11 cellular contexts compared by ENCODE assay signal in the genomic region with DNA sequence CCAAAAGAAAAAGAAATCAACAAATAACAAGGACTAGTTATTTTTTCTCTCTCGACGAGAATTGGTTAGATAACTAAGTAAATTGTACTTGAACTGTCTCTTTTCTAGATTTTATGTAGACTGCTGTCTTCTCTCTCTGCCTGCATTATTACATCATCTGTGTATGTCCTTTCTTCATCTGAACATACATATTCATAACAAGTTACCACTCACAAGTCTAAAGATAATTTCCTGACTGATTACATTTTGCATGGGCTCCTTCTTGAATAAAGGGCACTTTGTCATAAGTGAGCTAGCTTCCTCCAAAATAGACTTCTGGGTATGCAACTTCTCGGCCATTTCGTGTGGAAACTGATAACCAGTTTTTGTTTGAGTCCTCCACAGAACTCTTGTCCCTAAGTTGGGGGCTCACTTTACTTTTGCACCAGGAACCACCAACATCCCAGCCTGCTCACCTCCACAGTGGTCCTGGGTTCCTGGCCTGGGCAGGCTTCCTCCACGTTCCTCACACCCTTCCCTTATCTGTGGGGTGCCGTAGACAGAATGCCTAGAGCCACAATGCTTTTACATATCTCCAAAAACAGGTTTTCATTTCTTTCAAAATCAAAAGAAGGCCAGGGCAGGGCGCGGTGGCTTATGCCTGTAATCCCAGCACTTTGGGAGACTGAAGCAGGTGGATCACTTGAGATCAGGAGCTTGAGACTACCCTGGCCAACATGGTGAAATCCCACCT. TPM values are rescaled to one million over a fixed set of nuclear protein-coding genes. Genes with fewer than 3 reads are reported as not detected.
DNase-seq lines count a peak whose midpoint lies in the region; ATAC-seq, FAIRE-seq and TF ChIP-seq lines count a peak whose summit lies in the region.
"Had no signal": no experiment of that assay in that cellular context is flagged by ENCODE, and none has a peak within 500 bp of the region (broad histone marks: within the 10 kb centered on the region; RNA-seq: fewer than 3 reads in every experiment).

No MANE protein-coding gene starts in this region.

- in situ Hi-C loops in K562 (cut with MboI) (no loop called here), HAP-1 (cut with MboI; ENCODE audit: low sequenced_read_pairs) (no loop called here)

- intact Hi-C loops in right cardiac atrium (cut with DNase I), result no loop called here
- intact Hi-C loops in Right ventricle myocardium inferior (cut with DNase I), result no loop called here
- intact Hi-C loops in K562 (cut with micrococcal nuclease), result no loop called here
- intact Hi-C loops in vagina (cut with DNase I), result no loop called here

- BruUV-seq in K562 (replicated peaks; lab: Mats Ljungman, UMichigan), result no TSS peak

- FAIRE-seq in K562 (lab: Jason Lieb, UNC), result peak; percentile 19
- FAIRE-seq: GM12892, TTC549 had no signal

- H3K4me1 ChIP-seq in right cardiac atrium (ENCODE audit: control insufficient read depth, insufficient read depth, low read length) (no peaks in the 10 kb centered on the region), K562 (replicated peaks in 1 of 2; ENCODE audit: control insufficient read depth in 2 of 2, insufficient read depth in 2 of 2, low read length in 2 of 2) (peaks cover 7 to 26% of the 10 kb centered on the region in 2 experiments; a peak in 4 of 5 replicates), muscle layer of duodenum (ENCODE audit: control insufficient read depth in 1 of 2, insufficient read depth in 2 of 2, low read length in 2 of 2) (peaks cover 3 to 7% of the 10 kb centered on the region in 2 donors), vagina (peaks cover 33% of the 10 kb centered on the region), HAP-1 (no peaks in the 10 kb centered on the region)

- no peaks in the 10 kb centered on the region for H4K20me1 ChIP-seq in K562 (replicated peaks; ENCODE audit: control insufficient read depth, insufficient read depth, low read length)

- H3K9me3 ChIP-seq in right cardiac atrium (ENCODE audit: control insufficient read depth, low read length) (no peaks in the 10 kb centered on the region), K562 (replicated peaks; ENCODE audit: control insufficient read depth, insufficient read depth, low read depth, low read length) (no peaks in the 10 kb centered on the region), muscle layer of duodenum (ENCODE audit: control insufficient read depth in 1 of 2, low read length in 2 of 2) (no peaks in the 10 kb centered on the region), vagina (no peaks in the 10 kb centered on the region), HAP-1 (no peaks in the 10 kb centered on the region)

- no peak for TF ChIP-seq EP300 in K562 (IDR thresholded peaks at IDR 0.05; ENCODE audit: low read length)

- H3K79me2 ChIP-seq in K562 (ENCODE audit: control insufficient read depth, insufficient read depth, low read length), result no peaks in the 10 kb centered on the region

- peak overlapping the region; percentile 82 for H3K27ac ChIP-seq in right cardiac atrium (ENCODE audit: low read length)
- no peak overlapping the region for H3K27ac ChIP-seq in K562 (ENCODE audit: extremely low read depth, low read depth, low read length)
- peak overlapping the region; percentile 31 for H3K27ac ChIP-seq in muscle layer of duodenum (ENCODE audit: low read length)
- peak overlapping the region; percentile 88 for H3K27ac ChIP-seq in vagina

- H2AFZ ChIP-seq in K562 (ENCODE audit: low read depth, low read length), result peak overlapping the region; percentile 40

- DNase-seq in right cardiac atrium, result no peak
- no peak for DNase-seq in Right ventricle myocardium inferior (ENCODE audit: missing footprints)
- peak in 1 of 4 experiments; percentile 41 for DNase-seq in K562 (ENCODE audit: extremely low read depth in 1 of 4, low spot score in 3 of 4)
- DNase-seq in vagina (ENCODE audit: extremely low spot score in 2 of 2), result no peak
- DNase-seq in amygdala (lab: John Stamatoyannopoulos, UW), result no peak
- DNase-seq in HAP-1 (ENCODE audit: low spot score in 2 of 2), result no peak
- DNase-seq: COR-L47 had no signal

- no peak for TF ChIP-seq POLR2A in K562 (conservative IDR thresholded peaks at IDR 0.05)
- TF ChIP-seq POLR2A in vagina (IDR thresholded peaks at IDR 0.05), result no peak

- H3K9ac ChIP-seq in K562 (ENCODE audit: insufficient read depth in 1 of 2, low read depth in 2 of 2, low read length in 2 of 2), result no peak overlapping the region

- ATAC-seq in right cardiac atrium (no peak), Right ventricle myocardium inferior (no peak), K562 (peak; percentile 64), HG02571 (IDR thresholded peaks at IDR 0.05; ENCODE audit: unreplicated experiment) (no peak)

- H3K36me3 ChIP-seq in K562 (ENCODE audit: control insufficient read depth, insufficient read depth, low read length) (no peaks in the 10 kb centered on the region), muscle layer of duodenum (ENCODE audit: control insufficient read depth in 1 of 2, insufficient read depth in 2 of 2, low read length in 2 of 2) (no peaks in the 10 kb centered on the region), vagina (no peaks in the 10 kb centered on the region), HAP-1 (replicated peaks) (no peaks in the 10 kb centered on the region)

- H3K27me3 ChIP-seq in right cardiac atrium (ENCODE audit: control insufficient read depth, insufficient read depth) (no peaks in the 10 kb centered on the region), K562 (ENCODE audit: control insufficient read depth in 2 of 2, insufficient read depth in 2 of 2, low read length in 2 of 2) (no peaks in the 10 kb centered on the region), muscle layer of duodenum (ENCODE audit: low read depth, low read length) (no peaks in the 10 kb centered on the region), vagina (no peaks in the 10 kb centered on the region), HAP-1 (ENCODE audit: low read depth) (no peaks in the 10 kb centered on the region)

- POLR2A ChIA-PET in K562 (lab: Yijun Ruan, JAX), result interaction anchor here (0.6 kb wide), 1 partner anchor 385 kb away, joined by 3 read pairs; no protein-coding TSS in a partner anchor

- CTCF ChIA-PET in K562 (lab: Yijun Ruan, JAX; ENCODE audit: low intra/inter-chr PET ratio), result no interaction called here

- H3K9me1 ChIP-seq in K562 (ENCODE audit: control insufficient read depth, insufficient read depth, low read length), result no peaks in the 10 kb centered on the region

- no peak for TF ChIP-seq CTCF in K562 (IDR thresholded peaks at IDR 0.05 in 2 of 3, conservative IDR thresholded peaks at IDR 0.05 in 1 of 3; ENCODE audit: insufficient read depth in 2 of 3, low read depth in 1 of 3, low read length in 3 of 3)
- TF ChIP-seq CTCF in vagina (IDR thresholded peaks at IDR 0.05), result no peak

- no peak for TF ChIP-seq RAD21 in K562 (CRISPR knock-in tag; conservative IDR thresholded peaks at IDR 0.05 in 1 of 2, IDR thresholded peaks at IDR 0.05 in 1 of 2)

- H3K4me3 ChIP-seq in right cardiac atrium (ENCODE audit: low read length) (no peak overlapping the region), K562 (no peak overlapping the region), muscle layer of duodenum (ENCODE audit: low read depth in 1 of 2, low read length in 2 of 2) (no peak overlapping the region), vagina (no peak overlapping the region), HAP-1 (no peak overlapping the region)

- no peak overlapping the region; the same call in 1 of the 2 replicates for H3K4me2 ChIP-seq in K562 (ENCODE audit: insufficient read depth, low read length)

- WGBS in right cardiac atrium, result 69% methylated on average over 8 of the region's 8 CpGs
- 22% methylated on average over 8 of the region's 8 CpGs for whole genome bisulfite sequencing in K562 (ENCODE audit: insufficient coverage, low coverage, missing lambda C conversion rate)

RNA-seq across cellular contexts. Expression of gene DDX47, which starts 6.2 kb away (rescaled TPM):
- total RNA-seq in right cardiac atrium, result 10 to 100 TPM; 31.9 to 33.3 (median 32.6) TPM
- polyA plus RNA-seq in right cardiac atrium, result 23.0 TPM
- total RNA-seq in Right ventricle myocardium inferior, result 26.5 TPM
- 47.1 and 85.0 TPM in 2 replicates for total RNA-seq in K562 (2011; cell fraction: chromatin; rRNA removed; ENCODE audit: low replicate concordance)
- total RNA-seq in K562 (2011; cell fraction: nucleolus; rRNA removed), result 28.7 and 30.1 TPM in 2 replicates
- 46.6 and 68.3 TPM in 2 replicates for total RNA-seq in K562 (2011; cell fraction: nucleoplasm; rRNA removed)
- total RNA-seq in K562 (2014; rRNA removed), result 41.6 and 42.1 TPM in 2 replicates
- total RNA-seq in K562 (2014; rRNA removed; fragmentation: Illumina TruSeq; extraction: Trizol), result 66.5 and 71.3 TPM in 2 replicates
- total RNA-seq in K562 (2015; rRNA removed; fragmentation: Illumina TruSeq; extraction: Trizol), result 60.6 and 64.4 TPM in 2 replicates
- 48.0 and 49.6 TPM in 2 replicates for total RNA-seq in K562 (2021)
- polyA plus RNA-seq in K562 (2011; rRNA removed), result 40.8 and 47.0 TPM in 2 replicates
- 19.8 and 37.3 TPM in 2 replicates for polyA plus RNA-seq in K562 (2011; cell fraction: cytosol; rRNA removed)
- 40.7 and 58.0 TPM in 2 replicates for polyA plus RNA-seq in K562 (2011; cell fraction: nucleus; rRNA removed)
- polyA plus RNA-seq in K562 (2012), result 21.8 and 38.7 TPM in 2 replicates
- polyA plus RNA-seq in K562 (2014; fragmentation: Illumina TruSeq; extraction: Trizol), result 57.1 and 72.5 TPM in 2 replicates
- polyA plus RNA-seq in K562 (2014; fragmentation: Nextera tagmentation; extraction: Ambion mirVana), result 100 to 1,000 TPM; 157 to 186 TPM
- polyA plus RNA-seq in K562 (2014; rRNA removed), result 39.4 and 45.8 TPM in 2 replicates
- 43.3 and 43.9 TPM in 2 replicates for polyA minus RNA-seq in K562 (2011; rRNA and poly(A)+ RNA removed)
- polyA minus RNA-seq in K562 (2011; cell fraction: cytosol; rRNA and poly(A)+ RNA removed), result 20.9 and 22.6 TPM in 2 replicates
- polyA minus RNA-seq in K562 (2011; cell fraction: nucleus; rRNA and poly(A)+ RNA removed), result 25.6 and 44.3 TPM in 2 replicates
- 42.0 TPM for total RNA-seq in vagina

RNA-seq across cellular contexts. Expression of gene APOLD1, which starts 21.5 kb away (rescaled TPM):
- total RNA-seq in right cardiac atrium, result 10 to 100 TPM; 15.0 to 43.0 (median 16.6) TPM
- 20.9 TPM for polyA plus RNA-seq in right cardiac atrium
- total RNA-seq in Right ventricle myocardium inferior, result 19.7 TPM
- total RNA-seq in K562 (2011; cell fraction: chromatin; rRNA removed; ENCODE audit: low replicate concordance), result 1.2 and 1.3 TPM in 2 replicates
- total RNA-seq in K562 (2011; cell fraction: nucleolus; rRNA removed), result 1.6 and 1.7 TPM in 2 replicates
- total RNA-seq in K562 (2011; cell fraction: nucleoplasm; rRNA removed), result 2.1 and 2.5 TPM in 2 replicates
- 0.41 and 2.0 TPM in 2 replicates for total RNA-seq in K562 (2014; rRNA removed)
- 0.61 and 0.65 TPM in 2 replicates for total RNA-seq in K562 (2014; rRNA removed; fragmentation: Illumina TruSeq; extraction: Trizol)
- 1.1 TPM in 2 replicates for total RNA-seq in K562 (2015; rRNA removed; fragmentation: Illumina TruSeq; extraction: Trizol)
- 0.89 and 0.93 TPM in 2 replicates for total RNA-seq in K562 (2021)
- 0.49 and 0.84 TPM in 2 replicates for polyA plus RNA-seq in K562 (2011; rRNA removed)
- polyA plus RNA-seq in K562 (2011; cell fraction: cytosol; rRNA removed), result 0.30 and 0.35 TPM in 2 replicates
- polyA plus RNA-seq in K562 (2011; cell fraction: nucleus; rRNA removed), result 0.74 and 0.97 TPM in 2 replicates
- 0.82 and 1.4 TPM in 2 replicates for polyA plus RNA-seq in K562 (2012)
- 0.46 and 0.61 TPM in 2 replicates for polyA plus RNA-seq in K562 (2014; fragmentation: Illumina TruSeq; extraction: Trizol)
- under 1 TPM; 0.28 to 0.45 TPM for polyA plus RNA-seq in K562 (2014; fragmentation: Nextera tagmentation; extraction: Ambion mirVana)
- 0.45 and 0.93 TPM in 2 replicates for polyA plus RNA-seq in K562 (2014; rRNA removed)
- polyA minus RNA-seq in K562 (2011; rRNA and poly(A)+ RNA removed), result 0.74 and 1.1 TPM in 2 replicates
- polyA minus RNA-seq in K562 (2011; cell fraction: cytosol; rRNA and poly(A)+ RNA removed), result 0.36 and 1.2 TPM in 2 replicates
- polyA minus RNA-seq in K562 (2011; cell fraction: nucleus; rRNA and poly(A)+ RNA removed), result 1.5 and 2.2 TPM in 2 replicates
- total RNA-seq in vagina, result 127 TPM
